In genomic region chr12:25280082-25280481, GRCh38 we compare ENCODE assay signal across 15 cellular contexts.
"Had no signal": no experiment of that assay in that cellular context is flagged by ENCODE, and none has a peak within 500 bp of the region (broad histone marks: within the 10 kb centered on the region; RNA-seq: fewer than 3 reads in every experiment).

No MANE protein-coding gene starts in this region.

- H3K4me3 ChIP-seq: gastroesophageal sphincter, pancreas, thyroid gland had no signal

- H3K4me1 Mint-ChIP-seq: neural crest cell had no signal

- H3K9me3 Mint-ChIP-seq: neural crest cell had no signal

- H3K4me1 ChIP-seq: pancreas had no signal

- H3K27ac ChIP-seq: epithelial cell of prostate, pancreas, thyroid gland had no signal

- H3K4me3 Mint-ChIP-seq: neural crest cell had no signal

- H3K27me3 ChIP-seq: gastroesophageal sphincter, pancreas, thyroid gland had no signal

- ATAC-seq: gastroesophageal sphincter, left ventricle myocardium superior, pancreas had no signal

- DNase-seq: activated CD4-positive, CD25-positive, alpha-beta regulatory T cell treated with anti-CD3 and anti-CD28 coated beads, Interleukin-2, amount 50 U/mL, for 72 hours; activated gamma-delta T cell; activated T-cell treated with anti-CD3 and anti-CD28 coated beads, Interleukin-2, amount 50 U/mL, for 1 hour; caudate nucleus; cortex of kidney; effector memory CD4-positive, alpha-beta T cell; left ventricle myocardium superior; mesenchymal stem cell; pancreas; stimulated activated CD4-positive, alpha-beta T cell treated with anti-CD3 and anti-CD28 coated beads, Interleukin-2, amount 100 ng/mL, for 48 hours; T-helper 9 cell; thyroid gland had no signal

- H3K9me3 ChIP-seq: gastroesophageal sphincter, pancreas, thyroid gland had no signal

- H3K36me3 ChIP-seq: gastroesophageal sphincter, pancreas, thyroid gland had no signal
